In the genomic region with DNA sequence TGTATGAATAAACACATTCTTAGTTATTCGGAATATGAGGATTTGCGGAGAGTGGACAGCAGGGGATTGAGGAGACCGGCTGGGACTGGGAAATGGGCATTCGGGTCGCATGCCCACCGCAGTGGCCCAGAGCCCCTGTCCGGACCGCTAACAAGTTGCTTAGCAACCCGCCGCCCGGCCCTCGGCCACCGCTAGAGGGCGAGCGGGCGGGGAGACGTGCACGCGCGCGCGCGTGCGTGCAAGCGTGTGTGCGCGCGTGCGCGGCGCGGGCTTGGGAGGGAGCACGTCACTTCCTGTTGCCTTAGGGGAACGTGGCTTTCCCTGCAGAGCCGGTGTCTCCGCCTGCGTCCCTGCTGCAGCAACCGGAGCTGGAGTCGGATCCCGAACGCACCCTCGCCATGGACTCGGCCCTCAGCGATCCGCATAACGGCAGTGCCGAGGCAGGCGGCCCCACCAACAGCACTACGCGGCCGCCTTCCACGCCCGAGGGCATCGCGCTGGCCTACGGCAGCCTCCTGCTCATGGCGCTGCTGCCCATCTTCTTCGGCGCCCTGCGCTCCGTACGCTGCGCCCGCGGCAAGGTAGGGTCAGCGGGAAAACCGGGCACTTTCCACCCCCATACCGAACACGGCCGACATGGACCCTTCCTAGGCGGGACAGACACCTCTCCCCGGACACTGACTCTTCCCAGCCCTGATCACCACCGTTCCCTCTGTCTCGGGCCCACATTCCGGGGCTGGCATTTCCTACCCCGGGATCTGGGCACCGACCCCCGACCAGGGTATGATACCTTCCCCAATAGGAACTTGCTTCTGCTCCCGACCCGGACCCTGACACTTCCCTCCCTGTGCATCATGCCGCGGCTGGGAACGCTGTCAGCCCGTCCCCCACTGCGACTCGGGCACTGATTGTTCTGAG, we compare ENCODE assay signal across 1 cellular context.
TF ChIP-seq lines count a peak whose summit lies in the region.

A gene with protein sequence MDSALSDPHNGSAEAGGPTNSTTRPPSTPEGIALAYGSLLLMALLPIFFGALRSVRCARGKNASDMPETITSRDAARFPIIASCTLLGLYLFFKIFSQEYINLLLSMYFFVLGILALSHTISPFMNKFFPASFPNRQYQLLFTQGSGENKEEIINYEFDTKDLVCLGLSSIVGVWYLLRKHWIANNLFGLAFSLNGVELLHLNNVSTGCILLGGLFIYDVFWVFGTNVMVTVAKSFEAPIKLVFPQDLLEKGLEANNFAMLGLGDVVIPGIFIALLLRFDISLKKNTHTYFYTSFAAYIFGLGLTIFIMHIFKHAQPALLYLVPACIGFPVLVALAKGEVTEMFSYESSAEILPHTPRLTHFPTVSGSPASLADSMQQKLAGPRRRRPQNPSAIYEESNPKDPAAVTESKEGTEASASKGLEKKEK (plus strand): TSS at position 289 of the 918 bp plus-strand sequence. CDS start 110 bp downstream, at position 399.

TF ChIP-seq in K562, 482 proteins besides CTCF, POLR2A, EP300 and RAD21 (continued from another document and continues in another):
- TF ChIP-seq, protein P1, sequence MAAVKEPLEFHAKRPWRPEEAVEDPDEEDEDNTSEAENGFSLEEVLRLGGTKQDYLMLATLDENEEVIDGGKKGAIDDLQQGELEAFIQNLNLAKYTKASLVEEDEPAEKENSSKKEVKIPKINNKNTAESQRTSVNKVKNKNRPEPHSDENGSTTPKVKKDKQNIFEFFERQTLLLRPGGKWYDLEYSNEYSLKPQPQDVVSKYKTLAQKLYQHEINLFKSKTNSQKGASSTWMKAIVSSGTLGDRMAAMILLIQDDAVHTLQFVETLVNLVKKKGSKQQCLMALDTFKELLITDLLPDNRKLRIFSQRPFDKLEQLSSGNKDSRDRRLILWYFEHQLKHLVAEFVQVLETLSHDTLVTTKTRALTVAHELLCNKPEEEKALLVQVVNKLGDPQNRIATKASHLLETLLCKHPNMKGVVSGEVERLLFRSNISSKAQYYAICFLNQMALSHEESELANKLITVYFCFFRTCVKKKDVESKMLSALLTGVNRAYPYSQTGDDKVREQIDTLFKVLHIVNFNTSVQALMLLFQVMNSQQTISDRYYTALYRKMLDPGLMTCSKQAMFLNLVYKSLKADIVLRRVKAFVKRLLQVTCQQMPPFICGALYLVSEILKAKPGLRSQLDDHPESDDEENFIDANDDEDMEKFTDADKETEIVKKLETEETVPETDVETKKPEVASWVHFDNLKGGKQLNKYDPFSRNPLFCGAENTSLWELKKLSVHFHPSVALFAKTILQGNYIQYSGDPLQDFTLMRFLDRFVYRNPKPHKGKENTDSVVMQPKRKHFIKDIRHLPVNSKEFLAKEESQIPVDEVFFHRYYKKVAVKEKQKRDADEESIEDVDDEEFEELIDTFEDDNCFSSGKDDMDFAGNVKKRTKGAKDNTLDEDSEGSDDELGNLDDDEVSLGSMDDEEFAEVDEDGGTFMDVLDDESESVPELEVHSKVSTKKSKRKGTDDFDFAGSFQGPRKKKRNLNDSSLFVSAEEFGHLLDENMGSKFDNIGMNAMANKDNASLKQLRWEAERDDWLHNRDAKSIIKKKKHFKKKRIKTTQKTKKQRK (IDR thresholded peaks at IDR 0.05; ENCODE audit: borderline replicate concordance, low read depth, low read length) = no peak
- TF ChIP-seq BRF1 (IDR thresholded peaks at IDR 0.05; ENCODE audit: borderline replicate concordance, extremely low read depth, insufficient read length) = no peak
- TF ChIP-seq POLR2B (IDR thresholded peaks at IDR 0.05; ENCODE audit: low read depth, partially characterized antibody) = peak; percentile 86
- no peak for TF ChIP-seq SP2 (IDR thresholded peaks at IDR 0.05; ENCODE audit: extremely low read depth, low read depth, low read length, poor library complexity, severe bottlenecking)
- TF ChIP-seq TAF15 (IDR thresholded peaks at IDR 0.05; ENCODE audit: low read depth, low read length) = no peak
- no peak for TF ChIP-seq TOE1 (IDR thresholded peaks at IDR 0.05; ENCODE audit: borderline replicate concordance)
- TF ChIP-seq TOE1 (CRISPR knock-in tag; IDR thresholded peaks at IDR 0.05; ENCODE audit: borderline replicate concordance, low read depth) = peak; percentile 94
- no peak for TF ChIP-seq MAFF (IDR thresholded peaks at IDR 0.05; ENCODE audit: low read length)
- TF ChIP-seq ZBED1 (IDR thresholded peaks at IDR 0.05) = no peak
- TF ChIP-seq, protein P2, sequence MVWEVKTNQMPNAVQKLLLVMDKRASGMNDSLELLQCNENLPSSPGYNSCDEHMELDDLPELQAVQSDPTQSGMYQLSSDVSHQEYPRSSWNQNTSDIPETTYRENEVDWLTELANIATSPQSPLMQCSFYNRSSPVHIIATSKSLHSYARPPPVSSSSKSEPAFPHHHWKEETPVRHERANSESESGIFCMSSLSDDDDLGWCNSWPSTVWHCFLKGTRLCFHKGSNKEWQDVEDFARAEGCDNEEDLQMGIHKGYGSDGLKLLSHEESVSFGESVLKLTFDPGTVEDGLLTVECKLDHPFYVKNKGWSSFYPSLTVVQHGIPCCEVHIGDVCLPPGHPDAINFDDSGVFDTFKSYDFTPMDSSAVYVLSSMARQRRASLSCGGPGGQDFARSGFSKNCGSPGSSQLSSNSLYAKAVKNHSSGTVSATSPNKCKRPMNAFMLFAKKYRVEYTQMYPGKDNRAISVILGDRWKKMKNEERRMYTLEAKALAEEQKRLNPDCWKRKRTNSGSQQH (CRISPR knock-in tag; IDR thresholded peaks at IDR 0.05) = no peak
- peak; percentile 23; the same call in 1 of the 2 replicates for TF ChIP-seq CHD2 (IDR thresholded peaks at IDR 0.05; ENCODE audit: low read depth, low read length)
- TF ChIP-seq, protein P3, sequence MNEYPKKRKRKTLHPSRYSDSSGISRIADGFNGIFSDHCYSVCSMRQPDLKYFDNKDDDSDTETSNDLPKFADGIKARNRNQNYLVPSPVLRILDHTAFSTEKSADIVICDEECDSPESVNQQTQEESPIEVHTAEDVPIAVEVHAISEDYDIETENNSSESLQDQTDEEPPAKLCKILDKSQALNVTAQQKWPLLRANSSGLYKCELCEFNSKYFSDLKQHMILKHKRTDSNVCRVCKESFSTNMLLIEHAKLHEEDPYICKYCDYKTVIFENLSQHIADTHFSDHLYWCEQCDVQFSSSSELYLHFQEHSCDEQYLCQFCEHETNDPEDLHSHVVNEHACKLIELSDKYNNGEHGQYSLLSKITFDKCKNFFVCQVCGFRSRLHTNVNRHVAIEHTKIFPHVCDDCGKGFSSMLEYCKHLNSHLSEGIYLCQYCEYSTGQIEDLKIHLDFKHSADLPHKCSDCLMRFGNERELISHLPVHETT (CRISPR knock-in tag; conservative IDR thresholded peaks at IDR 0.05 in 1 of 2, IDR thresholded peaks at IDR 0.05 in 1 of 2) = peak in 1 of 2 experiments; percentile 91; a peak in 2 of 4 replicates
- TF ChIP-seq, protein P4, sequence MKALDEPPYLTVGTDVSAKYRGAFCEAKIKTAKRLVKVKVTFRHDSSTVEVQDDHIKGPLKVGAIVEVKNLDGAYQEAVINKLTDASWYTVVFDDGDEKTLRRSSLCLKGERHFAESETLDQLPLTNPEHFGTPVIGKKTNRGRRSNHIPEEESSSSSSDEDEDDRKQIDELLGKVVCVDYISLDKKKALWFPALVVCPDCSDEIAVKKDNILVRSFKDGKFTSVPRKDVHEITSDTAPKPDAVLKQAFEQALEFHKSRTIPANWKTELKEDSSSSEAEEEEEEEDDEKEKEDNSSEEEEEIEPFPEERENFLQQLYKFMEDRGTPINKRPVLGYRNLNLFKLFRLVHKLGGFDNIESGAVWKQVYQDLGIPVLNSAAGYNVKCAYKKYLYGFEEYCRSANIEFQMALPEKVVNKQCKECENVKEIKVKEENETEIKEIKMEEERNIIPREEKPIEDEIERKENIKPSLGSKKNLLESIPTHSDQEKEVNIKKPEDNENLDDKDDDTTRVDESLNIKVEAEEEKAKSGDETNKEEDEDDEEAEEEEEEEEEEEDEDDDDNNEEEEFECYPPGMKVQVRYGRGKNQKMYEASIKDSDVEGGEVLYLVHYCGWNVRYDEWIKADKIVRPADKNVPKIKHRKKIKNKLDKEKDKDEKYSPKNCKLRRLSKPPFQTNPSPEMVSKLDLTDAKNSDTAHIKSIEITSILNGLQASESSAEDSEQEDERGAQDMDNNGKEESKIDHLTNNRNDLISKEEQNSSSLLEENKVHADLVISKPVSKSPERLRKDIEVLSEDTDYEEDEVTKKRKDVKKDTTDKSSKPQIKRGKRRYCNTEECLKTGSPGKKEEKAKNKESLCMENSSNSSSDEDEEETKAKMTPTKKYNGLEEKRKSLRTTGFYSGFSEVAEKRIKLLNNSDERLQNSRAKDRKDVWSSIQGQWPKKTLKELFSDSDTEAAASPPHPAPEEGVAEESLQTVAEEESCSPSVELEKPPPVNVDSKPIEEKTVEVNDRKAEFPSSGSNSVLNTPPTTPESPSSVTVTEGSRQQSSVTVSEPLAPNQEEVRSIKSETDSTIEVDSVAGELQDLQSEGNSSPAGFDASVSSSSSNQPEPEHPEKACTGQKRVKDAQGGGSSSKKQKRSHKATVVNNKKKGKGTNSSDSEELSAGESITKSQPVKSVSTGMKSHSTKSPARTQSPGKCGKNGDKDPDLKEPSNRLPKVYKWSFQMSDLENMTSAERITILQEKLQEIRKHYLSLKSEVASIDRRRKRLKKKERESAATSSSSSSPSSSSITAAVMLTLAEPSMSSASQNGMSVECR (CRISPR knock-in tag; IDR thresholded peaks at IDR 0.05) = peak; percentile 93
- no peak for TF ChIP-seq LCOR (CRISPR knock-in tag; IDR thresholded peaks at IDR 0.05)
- no peak for TF ChIP-seq ZNF121 (CRISPR knock-in tag; conservative IDR thresholded peaks at IDR 0.05)
- TF ChIP-seq, protein P5, sequence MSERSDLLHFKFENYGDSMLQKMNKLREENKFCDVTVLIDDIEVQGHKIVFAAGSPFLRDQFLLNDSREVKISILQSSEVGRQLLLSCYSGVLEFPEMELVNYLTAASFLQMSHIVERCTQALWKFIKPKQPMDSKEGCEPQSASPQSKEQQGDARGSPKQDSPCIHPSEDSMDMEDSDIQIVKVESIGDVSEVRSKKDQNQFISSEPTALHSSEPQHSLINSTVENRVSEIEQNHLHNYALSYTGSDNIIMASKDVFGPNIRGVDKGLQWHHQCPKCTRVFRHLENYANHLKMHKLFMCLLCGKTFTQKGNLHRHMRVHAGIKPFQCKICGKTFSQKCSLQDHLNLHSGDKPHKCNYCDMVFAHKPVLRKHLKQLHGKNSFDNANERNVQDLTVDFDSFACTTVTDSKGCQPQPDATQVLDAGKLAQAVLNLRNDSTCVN (CRISPR knock-in tag; IDR thresholded peaks at IDR 0.05) = no peak
- no peak for TF ChIP-seq MCM5 (IDR thresholded peaks at IDR 0.05; ENCODE audit: low read depth)
- TF ChIP-seq FOXJ2 (tag; IDR thresholded peaks at IDR 0.05) = peak; percentile 91
- TF ChIP-seq KHSRP (IDR thresholded peaks at IDR 0.05) = no peak
- TF ChIP-seq, protein P6, sequence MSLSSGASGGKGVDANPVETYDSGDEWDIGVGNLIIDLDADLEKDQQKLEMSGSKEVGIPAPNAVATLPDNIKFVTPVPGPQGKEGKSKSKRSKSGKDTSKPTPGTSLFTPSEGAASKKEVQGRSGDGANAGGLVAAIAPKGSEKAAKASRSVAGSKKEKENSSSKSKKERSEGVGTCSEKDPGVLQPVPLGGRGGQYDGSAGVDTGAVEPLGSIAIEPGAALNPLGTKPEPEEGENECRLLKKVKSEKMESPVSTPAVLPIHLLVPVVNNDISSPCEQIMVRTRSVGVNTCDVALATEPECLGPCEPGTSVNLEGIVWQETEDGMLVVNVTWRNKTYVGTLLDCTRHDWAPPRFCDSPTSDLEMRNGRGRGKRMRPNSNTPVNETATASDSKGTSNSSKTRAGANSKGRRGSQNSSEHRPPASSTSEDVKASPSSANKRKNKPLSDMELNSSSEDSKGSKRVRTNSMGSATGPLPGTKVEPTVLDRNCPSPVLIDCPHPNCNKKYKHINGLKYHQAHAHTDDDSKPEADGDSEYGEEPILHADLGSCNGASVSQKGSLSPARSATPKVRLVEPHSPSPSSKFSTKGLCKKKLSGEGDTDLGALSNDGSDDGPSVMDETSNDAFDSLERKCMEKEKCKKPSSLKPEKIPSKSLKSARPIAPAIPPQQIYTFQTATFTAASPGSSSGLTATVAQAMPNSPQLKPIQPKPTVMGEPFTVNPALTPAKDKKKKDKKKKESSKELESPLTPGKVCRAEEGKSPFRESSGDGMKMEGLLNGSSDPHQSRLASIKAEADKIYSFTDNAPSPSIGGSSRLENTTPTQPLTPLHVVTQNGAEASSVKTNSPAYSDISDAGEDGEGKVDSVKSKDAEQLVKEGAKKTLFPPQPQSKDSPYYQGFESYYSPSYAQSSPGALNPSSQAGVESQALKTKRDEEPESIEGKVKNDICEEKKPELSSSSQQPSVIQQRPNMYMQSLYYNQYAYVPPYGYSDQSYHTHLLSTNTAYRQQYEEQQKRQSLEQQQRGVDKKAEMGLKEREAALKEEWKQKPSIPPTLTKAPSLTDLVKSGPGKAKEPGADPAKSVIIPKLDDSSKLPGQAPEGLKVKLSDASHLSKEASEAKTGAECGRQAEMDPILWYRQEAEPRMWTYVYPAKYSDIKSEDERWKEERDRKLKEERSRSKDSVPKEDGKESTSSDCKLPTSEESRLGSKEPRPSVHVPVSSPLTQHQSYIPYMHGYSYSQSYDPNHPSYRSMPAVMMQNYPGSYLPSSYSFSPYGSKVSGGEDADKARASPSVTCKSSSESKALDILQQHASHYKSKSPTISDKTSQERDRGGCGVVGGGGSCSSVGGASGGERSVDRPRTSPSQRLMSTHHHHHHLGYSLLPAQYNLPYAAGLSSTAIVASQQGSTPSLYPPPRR (CRISPR knock-in tag; IDR thresholded peaks at IDR 0.05; ENCODE audit: borderline replicate concordance) = 0 out of 2 replicates have a peak, but pooled peaks have one; percentile 72
- TF ChIP-seq SLC30A9 (CRISPR knock-in tag; IDR thresholded peaks at IDR 0.05) = no peak
- TF ChIP-seq MEF2D (tag; conservative IDR thresholded peaks at IDR 0.05; ENCODE audit: low read depth) = no peak
- no peak for TF ChIP-seq ZNF830 (CRISPR knock-in tag; IDR thresholded peaks at IDR 0.05)
- TF ChIP-seq CREM (IDR thresholded peaks at IDR 0.05; ENCODE audit: low read depth) = peak; percentile 98
- no peak; the same call in 1 of the 2 replicates for TF ChIP-seq NR1H2 (CRISPR knock-in tag; IDR thresholded peaks at IDR 0.05)
- TF ChIP-seq ZKSCAN1 (IDR thresholded peaks at IDR 0.05; ENCODE audit: low read depth, low read length) = peak; percentile 64; the same call in 1 of the 2 replicates
- TF ChIP-seq ZNF668 (CRISPR knock-in tag; IDR thresholded peaks at IDR 0.05) = 0 out of 2 replicates have a peak, but pooled peaks have one; percentile 64
- TF ChIP-seq PTRF (tag; IDR thresholded peaks at IDR 0.05) = no peak
- TF ChIP-seq, protein P7, sequence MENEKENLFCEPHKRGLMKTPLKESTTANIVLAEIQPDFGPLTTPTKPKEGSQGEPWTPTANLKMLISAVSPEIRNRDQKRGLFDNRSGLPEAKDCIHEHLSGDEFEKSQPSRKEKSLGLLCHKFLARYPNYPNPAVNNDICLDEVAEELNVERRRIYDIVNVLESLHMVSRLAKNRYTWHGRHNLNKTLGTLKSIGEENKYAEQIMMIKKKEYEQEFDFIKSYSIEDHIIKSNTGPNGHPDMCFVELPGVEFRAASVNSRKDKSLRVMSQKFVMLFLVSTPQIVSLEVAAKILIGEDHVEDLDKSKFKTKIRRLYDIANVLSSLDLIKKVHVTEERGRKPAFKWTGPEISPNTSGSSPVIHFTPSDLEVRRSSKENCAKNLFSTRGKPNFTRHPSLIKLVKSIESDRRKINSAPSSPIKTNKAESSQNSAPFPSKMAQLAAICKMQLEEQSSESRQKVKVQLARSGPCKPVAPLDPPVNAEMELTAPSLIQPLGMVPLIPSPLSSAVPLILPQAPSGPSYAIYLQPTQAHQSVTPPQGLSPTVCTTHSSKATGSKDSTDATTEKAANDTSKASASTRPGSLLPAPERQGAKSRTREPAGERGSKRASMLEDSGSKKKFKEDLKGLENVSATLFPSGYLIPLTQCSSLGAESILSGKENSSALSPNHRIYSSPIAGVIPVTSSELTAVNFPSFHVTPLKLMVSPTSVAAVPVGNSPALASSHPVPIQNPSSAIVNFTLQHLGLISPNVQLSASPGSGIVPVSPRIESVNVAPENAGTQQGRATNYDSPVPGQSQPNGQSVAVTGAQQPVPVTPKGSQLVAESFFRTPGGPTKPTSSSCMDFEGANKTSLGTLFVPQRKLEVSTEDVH (IDR thresholded peaks at IDR 0.05; ENCODE audit: low read depth, partially characterized antibody) = peak; percentile 86
- 0 out of 2 replicates have a peak, but pooled peaks have one; percentile 45 for TF ChIP-seq PRMT5 (CRISPR knock-in tag; IDR thresholded peaks at IDR 0.05)
